7 cellular contexts compared by ENCODE assay signal in genomic region chr17:64507418-64507766, GRCh38.
DNase-seq lines count a peak whose midpoint lies in the region; ATAC-seq and TF ChIP-seq lines count a peak whose summit lies in the region.

No MANE protein-coding gene starts in this region.

- H3K4me3 ChIP-seq in GM12864 (ENCODE audit: low read depth, low read length) = peak overlapping the region; percentile 74

- H3K27ac ChIP-seq in caudate nucleus (ENCODE audit: low read depth, low read length) = peak overlapping the region; percentile 99

- peak; percentile 52 for TF ChIP-seq CTCF in GM12864 (IDR thresholded peaks at IDR 0.05; ENCODE audit: low read depth, low read length, missing control alignments)

- peak; percentile 10 for ATAC-seq in HG02588 (IDR thresholded peaks at IDR 0.05; ENCODE audit: unreplicated experiment)
- peak; percentile 61 for ATAC-seq in SK-N-SH treated with all-trans-retinoic acid at 6 μM for 48 hours

- DNase-seq in GM12864 (ENCODE audit: low read depth) (peak; percentile 41), NCI-H128 (lab: John Stamatoyannopoulos, UW; ENCODE audit: unreplicated experiment) (peak; percentile 10), caudate nucleus (lab: John Stamatoyannopoulos, UW) (peak in 18 of 61 donors; percentile 1 to 61 (median 28)), islet precursor cell (peak; percentile 60)
- peak; percentile 30 to 31 for DNase-seq in stimulated activated CD4-positive, alpha-beta T cell treated with anti-CD3 and anti-CD28 coated beads, Interleukin-2, amount 100 ng/mL, for 24 hours

TF ChIP-seq in SK-N-SH treated with all-trans-retinoic acid at 6 μM for 48 hours, 23 proteins besides CTCF, POLR2A, EP300 and RAD21:
- no peak for TF ChIP-seq RARB (CRISPR knock-in tag; IDR thresholded peaks at IDR 0.05)
- no peak for TF ChIP-seq SNAI2 (CRISPR knock-in tag; IDR thresholded peaks at IDR 0.05)
- no peak for TF ChIP-seq ZNF8 (CRISPR knock-in tag; IDR thresholded peaks at IDR 0.05)
- TF ChIP-seq PATZ1 (CRISPR knock-in tag; IDR thresholded peaks at IDR 0.05; ENCODE audit: borderline replicate concordance) = no peak
- TF ChIP-seq ISL1 (CRISPR knock-in tag; IDR thresholded peaks at IDR 0.05) = no peak
- no peak for TF ChIP-seq ZNF70 (CRISPR knock-in tag; IDR thresholded peaks at IDR 0.05)
- TF ChIP-seq, protein P1, sequence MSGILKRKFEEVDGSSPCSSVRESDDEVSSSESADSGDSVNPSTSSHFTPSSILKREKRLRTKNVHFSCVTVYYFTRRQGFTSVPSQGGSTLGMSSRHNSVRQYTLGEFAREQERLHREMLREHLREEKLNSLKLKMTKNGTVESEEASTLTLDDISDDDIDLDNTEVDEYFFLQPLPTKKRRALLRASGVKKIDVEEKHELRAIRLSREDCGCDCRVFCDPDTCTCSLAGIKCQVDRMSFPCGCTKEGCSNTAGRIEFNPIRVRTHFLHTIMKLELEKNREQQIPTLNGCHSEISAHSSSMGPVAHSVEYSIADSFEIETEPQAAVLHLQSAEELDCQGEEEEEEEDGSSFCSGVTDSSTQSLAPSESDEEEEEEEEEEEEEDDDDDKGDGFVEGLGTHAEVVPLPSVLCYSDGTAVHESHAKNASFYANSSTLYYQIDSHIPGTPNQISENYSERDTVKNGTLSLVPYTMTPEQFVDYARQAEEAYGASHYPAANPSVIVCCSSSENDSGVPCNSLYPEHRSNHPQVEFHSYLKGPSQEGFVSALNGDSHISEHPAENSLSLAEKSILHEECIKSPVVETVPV (CRISPR knock-in tag; IDR thresholded peaks at IDR 0.05) = no peak
- TF ChIP-seq PPARA (CRISPR knock-in tag; IDR thresholded peaks at IDR 0.05; ENCODE audit: borderline replicate concordance) = no peak
